Comparison of ENCODE assay signal across 10 cellular contexts in genomic region chrX:44314259-44314734, GRCh38. TPM values are rescaled to one million over a fixed set of nuclear protein-coding genes. Genes with fewer than 3 reads are reported as not detected.
DNase-seq lines count a peak whose midpoint lies in the region; ATAC-seq and TF ChIP-seq lines count a peak whose summit lies in the region.
"Had no signal": no experiment of that assay in that cellular context is flagged by ENCODE, and none has a peak within 500 bp of the region (broad histone marks: within the 10 kb centered on the region; RNA-seq: fewer than 3 reads in every experiment).

No MANE protein-coding gene starts in this region.

- no peak overlapping the region for H2BK15ac ChIP-seq in mesenchymal stem cell (ENCODE audit: low read depth, poor library complexity, severe bottlenecking)

- H3K4ac ChIP-seq in mesenchymal stem cell (ENCODE audit: low read depth in 1 of 2, low read length in 2 of 2): no peak overlapping the region

- WGBS in mesenchymal stem cell: 100% methylated on average over 1 of the region's 2 CpGs

- no peak overlapping the region for H3K23ac ChIP-seq in mesenchymal stem cell (ENCODE audit: low read length in 2 of 2)

- H2AK5ac ChIP-seq in mesenchymal stem cell (ENCODE audit: low read length, severe bottlenecking): no peak overlapping the region

- H3K9me3 ChIP-seq in mesenchymal stem cell (ENCODE audit: control insufficient read depth, low read length) (peaks cover 8% of the 10 kb centered on the region), tibial artery (peaks cover 0 to 6% (median 0%) of the 10 kb centered on the region in 3 donors)

- no peak for ATAC-seq in HG03280 (IDR thresholded peaks at IDR 0.05; ENCODE audit: unreplicated experiment)
- ATAC-seq: foreskin keratinocyte had no signal

- H2BK12ac ChIP-seq in mesenchymal stem cell (ENCODE audit: low read length in 2 of 2): no peak overlapping the region

- H3K27me3 ChIP-seq in mesenchymal stem cell (ENCODE audit: control insufficient read depth in 1 of 2, insufficient read depth in 1 of 2, low read length in 2 of 2) (peaks cover 0 to 5% of the 10 kb centered on the region in 2 experiments), tibial artery (no peaks in the 10 kb centered on the region)
- H3K27me3 ChIP-seq: foreskin keratinocyte had no signal

- H3K4me1 ChIP-seq in mesenchymal stem cell (ENCODE audit: control insufficient read depth, insufficient read depth, low read depth, low read length) (no peaks in the 10 kb centered on the region), tibial artery (peaks cover 0 to 6% (median 0%) of the 10 kb centered on the region in 4 donors)
- H3K4me1 ChIP-seq: foreskin keratinocyte had no signal

- no peak overlapping the region for H3K4me2 ChIP-seq in mesenchymal stem cell (ENCODE audit: low read length, poor library complexity, severe bottlenecking)

- H3K36me3 ChIP-seq in mesenchymal stem cell (ENCODE audit: control insufficient read depth in 1 of 2, insufficient read depth in 2 of 2, low read depth in 1 of 2, low read length in 2 of 2) (no peaks in the 10 kb centered on the region), tibial artery (no peaks in the 10 kb centered on the region)

- H3K79me1 ChIP-seq in mesenchymal stem cell (replicated peaks; ENCODE audit: low read length, poor library complexity, severe bottlenecking): no peaks in the 10 kb centered on the region

- no peak overlapping the region for H4K8ac ChIP-seq in mesenchymal stem cell (ENCODE audit: low read length)

- no peak for TF ChIP-seq CTCF in tibial artery (IDR thresholded peaks at IDR 0.05)

- H3K18ac ChIP-seq in mesenchymal stem cell (ENCODE audit: low read depth in 1 of 2, low read length in 2 of 2): no peak overlapping the region

- H4K91ac ChIP-seq in mesenchymal stem cell (ENCODE audit: low read length): no peak overlapping the region

- no peak overlapping the region for H3K14ac ChIP-seq in mesenchymal stem cell (ENCODE audit: low read length in 2 of 2)

- H3K27ac ChIP-seq in mesenchymal stem cell (ENCODE audit: low read length, poor library complexity, severe bottlenecking) (no peak overlapping the region), tibial artery (no peak overlapping the region)
- H3K27ac ChIP-seq: foreskin keratinocyte had no signal

- H2AFZ ChIP-seq in mesenchymal stem cell (ENCODE audit: low read depth, low read length): no peak overlapping the region

- DNase-seq in CD1c-positive myeloid dendritic cell (ENCODE audit: extremely low spot score): peak; percentile 45
- DNase-seq in KG1 (lab: John Stamatoyannopoulos, UW): peak; percentile 24
- DNase-seq in amniotic epithelial cell (ENCODE audit: low read depth): peak; percentile 88
- DNase-seq in mesenchymal stem cell: peak; percentile 33
- no peak for DNase-seq in kidney glomerular epithelial cell (lab: John Stamatoyannopoulos, UW)
- no peak for DNase-seq in tibial artery
- DNase-seq in DMS79 (lab: John Stamatoyannopoulos, UW): no peak
- DNase-seq: activated CD4-positive, alpha-beta T cell treated with anti-CD3 and anti-CD28 coated beads, Interleukin-2, amount 50 U/mL, for 1 hour had no signal

- intact Hi-C loops in tibial artery (cut with DNase I; ENCODE audit: low total_unique reads): no loop called here

- H3K4me3 ChIP-seq in mesenchymal stem cell (ENCODE audit: insufficient read depth in 1 of 2, low read depth in 1 of 2, low read length in 2 of 2) (no peak overlapping the region), tibial artery (no peak overlapping the region)

- no peak overlapping the region for H2BK5ac ChIP-seq in mesenchymal stem cell (ENCODE audit: low read depth, low read length, poor library complexity, severe bottlenecking)

- no peak overlapping the region for H3K9ac ChIP-seq in mesenchymal stem cell (ENCODE audit: low read length)

- H2BK120ac ChIP-seq in mesenchymal stem cell (ENCODE audit: low read depth, low read length): no peak overlapping the region

RNA-seq across cellular contexts. Expression of gene EFHC2, which starts 29.2 kb away (rescaled TPM):
- polyA plus RNA-seq in mesenchymal stem cell (2013, experiment 1 of 2): 0.44 TPM
- 0.48 TPM for polyA plus RNA-seq in mesenchymal stem cell (2013, experiment 2 of 2)

Comparison
In these comparisons a context has a peak if more than half of its experiments do, and no peak if none do; other contexts are left out.
1. DNase-seq: peak in CD1c-positive myeloid dendritic cell (single experiment), KG1 (single experiment), amniotic epithelial cell (single experiment) and mesenchymal stem cell (single experiment); none in kidney glomerular epithelial cell (single experiment), tibial artery (0 of 2) and DMS79 (single experiment).